ENCODE assay signal across 1 cellular context in genomic region chr5:131263648-131264452, GRCh38.
TF ChIP-seq lines count a peak whose summit lies in the region.

TSS of gene CDC42SE2 (plus strand) at chr5:131264053. CDS start at chr5:131359494, 95,441 bp downstream.

TF ChIP-seq in HCT116, 20 proteins besides CTCF, POLR2A, EP300 and RAD21 (continued from another document):
- TF ChIP-seq REST (IDR thresholded peaks at IDR 0.05; ENCODE audit: low read depth) (no peak), YY1 (IDR thresholded peaks at IDR 0.05; ENCODE audit: extremely low read depth, insufficient replicate concordance, low read depth, low read length) (no peak), ATF3 (IDR thresholded peaks at IDR 0.05) (no peak), ELF1 (IDR thresholded peaks at IDR 0.05; ENCODE audit: borderline replicate concordance, low read depth) (no peak), POLR2AphosphoS5 (IDR thresholded peaks at IDR 0.05; ENCODE audit: low read depth, low read length) (peak; percentile 98), ZFX (IDR thresholded peaks at IDR 0.05) (peak; percentile 89), TCF7L2 (IDR thresholded peaks at IDR 0.05; ENCODE audit: borderline replicate concordance, extremely low read depth, insufficient read depth, insufficient read length) (no peak), SIN3A (IDR thresholded peaks at IDR 0.05; ENCODE audit: low read depth) (peak; percentile 77), ZNF274 (IDR thresholded peaks at IDR 0.05; ENCODE audit: low read depth, low read length) (no peak)
TF ChIP-seq in HCT116: peak in this region for 6.
